Comparison of ENCODE assay signal across 24 cellular contexts in genomic region chr4:84683065-84683464, GRCh38.
DNase-seq lines count a peak whose midpoint lies in the region; ATAC-seq and TF ChIP-seq lines count a peak whose summit lies in the region.
"Had no signal": no experiment of that assay in that cellular context is flagged by ENCODE, and none has a peak within 500 bp of the region (broad histone marks: within the 10 kb centered on the region; RNA-seq: fewer than 3 reads in every experiment).

No MANE protein-coding gene starts in this region.

- H3K27me3 Mint-ChIP-seq in endodermal cell (ENCODE audit: insufficient read depth) = no peaks in the 10 kb centered on the region
- H3K27me3 Mint-ChIP-seq: stimulated activated memory B cell treated with anti-CD40 and anti-IgM and Interleukin-4, amounts not matched to agents 10 μg/mL and 1 μg/mL and 100 μg/mL, for 72 hours had no signal

- H3K27me3 ChIP-seq in endodermal cell (ENCODE audit: control insufficient read depth, insufficient read depth, low read length, poor library complexity, severe bottlenecking) (no peaks in the 10 kb centered on the region), lower lobe of right lung (ENCODE audit: low read depth) (no peaks in the 10 kb centered on the region)
- H3K27me3 ChIP-seq: esophagus squamous epithelium, spleen had no signal

- in situ Hi-C loops in SK-MEL-5 (cut with HindIII; ENCODE audit: low pct_unique_long_range_greater_than_20kb, low sequenced_read_pairs) = no loop called here

- no peak overlapping the region for H3K27ac ChIP-seq in endodermal cell (ENCODE audit: low read depth, low read length)
- peak overlapping the region; percentile 53 for H3K27ac ChIP-seq in lower lobe of right lung
- H3K27ac ChIP-seq in substantia nigra (ENCODE audit: low read depth, low read length, poor library complexity, severe bottlenecking) = peak overlapping the region; percentile 19
- H3K27ac ChIP-seq: HL-60 had no signal

- H3K4me1 Mint-ChIP-seq in endodermal cell = peaks cover 35% of the 10 kb centered on the region
- H3K4me1 Mint-ChIP-seq: stimulated activated memory B cell treated with anti-CD40 and anti-IgM and Interleukin-4, amounts not matched to agents 10 μg/mL and 1 μg/mL and 100 μg/mL, for 72 hours had no signal

- ATAC-seq in lower lobe of right lung = peak in 1 of 2 donors; percentile 45
- ATAC-seq: stimulated activated memory B cell treated with anti-CD40 and anti-IgM and Interleukin-4, amounts not matched to agents 10 μg/mL and 1 μg/mL and 100 μg/mL, for 72 hours had no signal

- DNase-seq in SK-MEL-5 (ENCODE audit: low read depth, low spot score) = peak; percentile 31
- DNase-seq in endodermal cell = no peak
- DNase-seq in lower lobe of right lung = no peak
- no peak for DNase-seq in substantia nigra (lab: John Stamatoyannopoulos, UW)
- DNase-seq in NCI-H146 (lab: John Stamatoyannopoulos, UW) = no peak
- DNase-seq in NCI-H128 (lab: John Stamatoyannopoulos, UW; ENCODE audit: unreplicated experiment) = no peak
- DNase-seq in NCI-H526 (lab: John Stamatoyannopoulos, UW) = no peak
- DNase-seq: activated CD4-positive, alpha-beta T cell treated with anti-CD3 and anti-CD28 coated beads, Interleukin-2, amount 50 U/mL, for 4 hours; activated CD8-positive, alpha-beta memory T cell treated with anti-CD3 and anti-CD28 coated beads, Interleukin-2, amount 50 U/mL, for 4 hours; activated effector memory CD4-positive, alpha-beta T cell treated with Interleukin-2 at 50 U/mL for 16 hours; DMS 273 treated with DMSO at 0.1 percent for 48 hours; effector memory CD4-positive, alpha-beta T cell; esophagus squamous epithelium; HCEC 1CT; mammary epithelial cell; NCI-H2029 treated with DMSO at 0.1 percent for 48 hours; NCI-H2227 treated with DMSO at 0.1 percent for 48 hours; NCI-H774; occipital lobe; spleen; stimulated activated CD4-positive, alpha-beta T cell treated with anti-CD3 and anti-CD28 coated beads, Interleukin-4, amount 100 ng/mL, for 1 hour had no signal

- no peaks in the 10 kb centered on the region for H3K9me3 Mint-ChIP-seq in endodermal cell
- H3K9me3 Mint-ChIP-seq: stimulated activated memory B cell treated with anti-CD40 and anti-IgM and Interleukin-4, amounts not matched to agents 10 μg/mL and 1 μg/mL and 100 μg/mL, for 72 hours had no signal

- peaks cover 75% of the 10 kb centered on the region for H3K36me3 Mint-ChIP-seq in endodermal cell (ENCODE audit: low read depth)
- H3K36me3 Mint-ChIP-seq: stimulated activated memory B cell treated with anti-CD40 and anti-IgM and Interleukin-4, amounts not matched to agents 10 μg/mL and 1 μg/mL and 100 μg/mL, for 72 hours had no signal

- H3K4me1 ChIP-seq in endodermal cell (ENCODE audit: control insufficient read depth, insufficient read depth, low read length) (peaks cover 21% of the 10 kb centered on the region), lower lobe of right lung (peaks cover 27% of the 10 kb centered on the region)

- no peak overlapping the region for H3K9ac ChIP-seq in endodermal cell (ENCODE audit: extremely low read depth, low read length, poor library complexity, severe bottlenecking)

- TF ChIP-seq CTCF in endodermal cell (conservative IDR thresholded peaks at IDR 0.05) (no peak), lower lobe of right lung (IDR thresholded peaks at IDR 0.05) (no peak)

- H3K4me3 Mint-ChIP-seq in endodermal cell = no peak overlapping the region
- H3K4me3 Mint-ChIP-seq: stimulated activated memory B cell treated with anti-CD40 and anti-IgM and Interleukin-4, amounts not matched to agents 10 μg/mL and 1 μg/mL and 100 μg/mL, for 72 hours had no signal

- H3K4me3 ChIP-seq in endodermal cell (ENCODE audit: low read length) = no peak overlapping the region
- no peak overlapping the region for H3K4me3 ChIP-seq in lower lobe of right lung
- H3K4me3 ChIP-seq: esophagus squamous epithelium, spleen, thoracic aorta had no signal

- H3K36me3 ChIP-seq in endodermal cell (ENCODE audit: control insufficient read depth, insufficient read depth, low read length) (peaks cover 78% of the 10 kb centered on the region), lower lobe of right lung (peaks cover 85% of the 10 kb centered on the region)

- intact Hi-C loops in lower lobe of right lung (cut with DNase I) = no loop called here

- H3K27ac Mint-ChIP-seq in endodermal cell = peak overlapping the region; percentile 59
- H3K27ac Mint-ChIP-seq: stimulated activated memory B cell treated with anti-CD40 and anti-IgM and Interleukin-4, amounts not matched to agents 10 μg/mL and 1 μg/mL and 100 μg/mL, for 72 hours had no signal

- WGBS in endodermal cell (ENCODE audit: insufficient coverage in 1 of 2, insufficient read length in 1 of 2), 2 experiments = 66 to 100% methylated on average over 1 to 2 of the region's 2 CpGs

- H3K9me3 ChIP-seq in endodermal cell (ENCODE audit: control insufficient read depth, low read length) (no peaks in the 10 kb centered on the region), lower lobe of right lung (no peaks in the 10 kb centered on the region)
- H3K9me3 ChIP-seq: esophagus squamous epithelium, spleen, thoracic aorta had no signal
